In genomic region chr20:63323298-63323820, GRCh38 we compare ENCODE assay signal across 23 cellular contexts. TPM values are rescaled to one million over a fixed set of nuclear protein-coding genes. Genes with fewer than 3 reads are reported as not detected.
A peak's percentile ranks its signal among the peaks of the same experiment; 100 is the strongest.
DNase-seq lines count a peak whose midpoint lies in the region; ATAC-seq and TF ChIP-seq lines count a peak whose summit lies in the region.
"Had no signal": no experiment of that assay in that cellular context is flagged by ENCODE, and none has a peak within 500 bp of the region (broad histone marks: within the 10 kb centered on the region; RNA-seq: fewer than 3 reads in every experiment).

No MANE protein-coding gene starts in this region.

- no peak overlapping the region for H3K4me3 Mint-ChIP-seq in natural killer cell treated with Interleukin-12 subunit alpha and Interleukin-12 subunit beta and Interleukin-15 and Interleukin-18, amount 100 ng/mL, for 72 hours
- no peak overlapping the region for H3K4me3 Mint-ChIP-seq in natural killer cell
- H3K4me3 Mint-ChIP-seq in glutamatergic neuron (ENCODE audit: unreplicated experiment), result peak overlapping the region; percentile 22
- H3K4me3 Mint-ChIP-seq: activated naive CD8-positive, alpha-beta T cell treated with anti-CD3 and anti-CD28 coated beads, Interleukin-2, amount 10 ng/mL, durations not matched to agents 7 days and 5 days; neural crest cell had no signal

- H3K27me3 Mint-ChIP-seq in natural killer cell treated with Interleukin-12 subunit alpha and Interleukin-12 subunit beta and Interleukin-15 and Interleukin-18, amount 100 ng/mL, for 72 hours, result peaks cover 9 to 14% of the 10 kb centered on the region in 2 donors
- peaks cover 6 to 16% of the 10 kb centered on the region in 2 donors for H3K27me3 Mint-ChIP-seq in natural killer cell (ENCODE audit: low read depth in 2 of 2)
- peaks cover 1% of the 10 kb centered on the region for H3K27me3 Mint-ChIP-seq in glutamatergic neuron (ENCODE audit: unreplicated experiment)

- CTCF ChIA-PET in A673 (lab: Charles Lee), result no interaction called here

- H3K4me1 ChIP-seq in RWPE2 (ENCODE audit: insufficient read depth, poor library complexity, severe bottlenecking) (no peaks in the 10 kb centered on the region), A673 (ENCODE audit: insufficient read depth, low read length, poor library complexity, severe bottlenecking) (no peaks in the 10 kb centered on the region)
- H3K4me1 ChIP-seq: body of pancreas, gastrocnemius medialis had no signal

- peak; percentile 15 for DNase-seq in natural killer cell treated with Interleukin-12 subunit alpha and Interleukin-12 subunit beta and Interleukin-15 and Interleukin-18, amount 100 ng/mL, for 72 hours (ENCODE audit: low spot score)
- DNase-seq in natural killer cell (no peak), RWPE2 (ENCODE audit: low spot score) (peak; percentile 51), glutamatergic neuron (peak; percentile 13), RPMI8226 (no peak), A673 (ENCODE audit: low spot score) (no peak), T-helper 9 cell (no peak)
- DNase-seq: AML-193; dermis blood vessel endothelial cell; EL; gastrocnemius medialis; midbrain; NCI-H1048; NCI-H526; OCI-M1; stimulated activated CD4-positive, alpha-beta T cell treated with anti-CD3 and anti-CD28 coated beads, Interleukin-12 subunit alpha, Interleukin-12 subunit beta, amount 100 ng/mL, for 4 hours; T1000 had no signal

- no TSS peak for BruUV-seq in A673 (replicated peaks; lab: Mats Ljungman, UMichigan)

- H3K27me3 ChIP-seq in RWPE2 (ENCODE audit: insufficient read depth, poor library complexity, severe bottlenecking), result peaks cover 42% of the 10 kb centered on the region
- H3K27me3 ChIP-seq in A673 (replicated peaks; ENCODE audit: insufficient read depth, low read depth, low read length, poor library complexity), result no peaks in the 10 kb centered on the region
- H3K27me3 ChIP-seq: body of pancreas had no signal

- H3K27ac ChIP-seq in RWPE2 (ENCODE audit: poor library complexity, severe bottlenecking), result no peak overlapping the region
- no peak overlapping the region for H3K27ac ChIP-seq in A673 (ENCODE audit: low read depth, low read length, poor library complexity, severe bottlenecking)
- H3K27ac ChIP-seq: body of pancreas, gastrocnemius medialis, KMS-11 had no signal

- POLR2A ChIA-PET in A673 (lab: Charles Lee; ENCODE audit: low non-redundant PET), result no interaction called here

- no peaks in the 10 kb centered on the region for H3K9me3 ChIP-seq in RWPE2 (ENCODE audit: severe bottlenecking)
- no peaks in the 10 kb centered on the region for H3K9me3 ChIP-seq in A673 (ENCODE audit: low read depth, low read length, poor library complexity, severe bottlenecking)
- H3K9me3 ChIP-seq: body of pancreas, gastrocnemius medialis had no signal

- no peak for ATAC-seq in natural killer cell treated with Interleukin-12 subunit alpha and Interleukin-12 subunit beta and Interleukin-15 and Interleukin-18, amount 100 ng/mL, for 72 hours
- ATAC-seq in natural killer cell (no peak), RWPE2 (ENCODE audit: low read depth) (no peak), GM19023 (IDR thresholded peaks at IDR 0.05; ENCODE audit: unreplicated experiment) (no peak)
- ATAC-seq: body of pancreas, gastrocnemius medialis, left lobe of liver had no signal

- H3K9me3 Mint-ChIP-seq in natural killer cell treated with Interleukin-12 subunit alpha and Interleukin-12 subunit beta and Interleukin-15 and Interleukin-18, amount 100 ng/mL, for 72 hours, result no peaks in the 10 kb centered on the region
- H3K9me3 Mint-ChIP-seq in natural killer cell, result no peaks in the 10 kb centered on the region
- H3K9me3 Mint-ChIP-seq in glutamatergic neuron (ENCODE audit: unreplicated experiment), result peaks cover 3% of the 10 kb centered on the region
- H3K9me3 Mint-ChIP-seq: activated naive CD8-positive, alpha-beta T cell treated with anti-CD3 and anti-CD28 coated beads, Interleukin-2, amount 10 ng/mL, durations not matched to agents 7 days and 5 days; neural crest cell had no signal

- intact Hi-C loops in natural killer cell (cut with micrococcal nuclease), result no loop called here
- intact Hi-C loops in A673 (cut with micrococcal nuclease; ENCODE audit: unreplicated experiment), result no loop called here

- TF ChIP-seq CTCF in natural killer cell (IDR thresholded peaks at IDR 0.05) (no peak), RWPE2 (IDR thresholded peaks at IDR 0.05; ENCODE audit: poor library complexity, severe bottlenecking) (no peak), glutamatergic neuron (IDR thresholded peaks at IDR 0.05; ENCODE audit: partially characterized antibody, unreplicated experiment) (no peak), A673 (conservative IDR thresholded peaks at IDR 0.05; ENCODE audit: low read depth, low read length) (no peak)

- H3K36me3 ChIP-seq in RWPE2 (ENCODE audit: low read depth) (no peaks in the 10 kb centered on the region), A673 (ENCODE audit: insufficient read depth, low read length, poor library complexity, severe bottlenecking) (no peaks in the 10 kb centered on the region)
- H3K36me3 ChIP-seq: gastrocnemius medialis had no signal

- no peak overlapping the region for H3K4me3 ChIP-seq in RWPE2 (ENCODE audit: severe bottlenecking)
- no peak overlapping the region for H3K4me3 ChIP-seq in A673 (ENCODE audit: low read depth, low read length, poor library complexity, severe bottlenecking)
- H3K4me3 ChIP-seq: body of pancreas, gastrocnemius medialis had no signal

- peaks cover 0 to 4% of the 10 kb centered on the region in 2 donors for H3K4me1 Mint-ChIP-seq in natural killer cell treated with Interleukin-12 subunit alpha and Interleukin-12 subunit beta and Interleukin-15 and Interleukin-18, amount 100 ng/mL, for 72 hours (ENCODE audit: low read depth in 2 of 2)
- H3K4me1 Mint-ChIP-seq in natural killer cell (peaks cover 0 to 5% of the 10 kb centered on the region in 2 donors), glutamatergic neuron (ENCODE audit: low read depth, unreplicated experiment) (peaks cover 8% of the 10 kb centered on the region)
- H3K4me1 Mint-ChIP-seq: activated naive CD8-positive, alpha-beta T cell treated with anti-CD3 and anti-CD28 coated beads, Interleukin-2, amount 10 ng/mL, durations not matched to agents 7 days and 5 days had no signal

- H3K27ac Mint-ChIP-seq in natural killer cell treated with Interleukin-12 subunit alpha and Interleukin-12 subunit beta and Interleukin-15 and Interleukin-18, amount 100 ng/mL, for 72 hours, result no peak overlapping the region
- no peak overlapping the region for H3K27ac Mint-ChIP-seq in natural killer cell
- H3K27ac Mint-ChIP-seq in glutamatergic neuron (ENCODE audit: unreplicated experiment), result no peak overlapping the region
- H3K27ac Mint-ChIP-seq: activated naive CD8-positive, alpha-beta T cell treated with anti-CD3 and anti-CD28 coated beads, Interleukin-2, amount 10 ng/mL, durations not matched to agents 7 days and 5 days had no signal

- H3K36me3 Mint-ChIP-seq in natural killer cell treated with Interleukin-12 subunit alpha and Interleukin-12 subunit beta and Interleukin-15 and Interleukin-18, amount 100 ng/mL, for 72 hours, result no peaks in the 10 kb centered on the region
- H3K36me3 Mint-ChIP-seq in natural killer cell (no peaks in the 10 kb centered on the region), glutamatergic neuron (ENCODE audit: unreplicated experiment) (no peaks in the 10 kb centered on the region)
- H3K36me3 Mint-ChIP-seq: activated naive CD8-positive, alpha-beta T cell treated with anti-CD3 and anti-CD28 coated beads, Interleukin-2, amount 10 ng/mL, durations not matched to agents 7 days and 5 days had no signal

RNA-seq across cellular contexts. Expression of gene COL20A1, which starts 30.4 kb away (rescaled TPM):
- total RNA-seq in natural killer cell treated with Interleukin-12 subunit alpha and Interleukin-12 subunit beta and Interleukin-15 and Interleukin-18, amount 100 ng/mL, for 72 hours, result not detected
- under 1 TPM in 2 of 3 donors, not detected in 1; 0.12 to 0.33 TPM for total RNA-seq in natural killer cell
- 2.1 TPM for total RNA-seq in glutamatergic neuron (ENCODE audit: unreplicated experiment)
- total RNA-seq in A673 (2021), result not detected in 2 replicates
- total RNA-seq: body of pancreas, dermis blood vessel endothelial cell, left lobe of liver had no signal

RNA-seq across cellular contexts. Expression of gene CHRNA4, which starts 37.8 kb away (rescaled TPM):
- not detected for total RNA-seq in natural killer cell treated with Interleukin-12 subunit alpha and Interleukin-12 subunit beta and Interleukin-15 and Interleukin-18, amount 100 ng/mL, for 72 hours
- total RNA-seq in natural killer cell (not detected), glutamatergic neuron (ENCODE audit: unreplicated experiment) (165 TPM), A673 (2021) (0.26 and 1.6 TPM in 2 replicates)
- total RNA-seq: activated naive CD8-positive, alpha-beta T cell treated with anti-CD3 and anti-CD28 coated beads, Interleukin-2, amount 10 ng/mL, durations not matched to agents 7 days and 5 days; body of pancreas; dermis blood vessel endothelial cell; gastrocnemius medialis had no signal

RNA-seq across cellular contexts. Expression of gene ARFGAP1, which starts 50.7 kb away (rescaled TPM):
- total RNA-seq in natural killer cell treated with Interleukin-12 subunit alpha and Interleukin-12 subunit beta and Interleukin-15 and Interleukin-18, amount 100 ng/mL, for 72 hours, result 100 to 1,000 TPM in 1 of 2 donors, 10 to 100 TPM in 1; 87.2 to 144 TPM
- 100 to 1,000 TPM; 118 to 138 (median 127) TPM for total RNA-seq in natural killer cell
- 93.6 TPM for total RNA-seq in glutamatergic neuron (ENCODE audit: unreplicated experiment)
- total RNA-seq in A673 (2021), result 90.4 and 101 TPM in 2 replicates

Comparison
In these comparisons a context has a peak if more than half of its experiments do, and no peak if none do; other contexts are left out.
1. DNase-seq: peak in natural killer cell treated with Interleukin-12 subunit alpha and Interleukin-12 subunit beta and Interleukin-15 and Interleukin-18, amount 100 ng/mL, for 72 hours (single experiment), RWPE2 (single experiment) and glutamatergic neuron (single experiment); none in natural killer cell (single experiment), RPMI8226 (single experiment), A673 (single experiment) and T-helper 9 cell (single experiment).
2. RNA of gene CHRNA4, which starts 37.8 kb away (total RNA-seq): 165 TPM in glutamatergic neuron (single experiment); 0.26 to 1.6 TPM in A673, not detected in natural killer cell treated with Interleukin-12 subunit alpha and Interleukin-12 subunit beta and Interleukin-15 and Interleukin-18, amount 100 ng/mL, for 72 hours and not detected in natural killer cell; every median in the first group is over 10 times any median in the second.